ENCODE assay signal across 26 cellular contexts in genomic region chr1:7383671-7384070, GRCh38.
"Had no signal": no experiment of that assay in that cellular context is flagged by ENCODE, and none has a peak within 500 bp of the region (broad histone marks: within the 10 kb centered on the region; RNA-seq: fewer than 3 reads in every experiment).

No MANE protein-coding gene starts in this region.

- H3K36me3 ChIP-seq: pancreas, transverse colon, uterus had no signal

- H3K27me3 ChIP-seq: pancreas, transverse colon, uterus had no signal

- H3K4me1 Mint-ChIP-seq: activated naive CD4-positive, alpha-beta T cell treated with anti-CD3 and anti-CD28 coated beads, Interleukin-2, amount 10 ng/mL, durations not matched to agents 7 days and 5 days; naive B cell had no signal

- H3K27ac ChIP-seq: epithelial cell of prostate, pancreas, psoas muscle, transverse colon, uterus, VCaP had no signal

- H3K36me3 Mint-ChIP-seq: activated naive CD4-positive, alpha-beta T cell treated with anti-CD3 and anti-CD28 coated beads, Interleukin-2, amount 10 ng/mL, durations not matched to agents 7 days and 5 days; naive B cell had no signal

- H3K4me1 ChIP-seq: pancreas, psoas muscle had no signal

- H3K27ac Mint-ChIP-seq: activated naive CD4-positive, alpha-beta T cell treated with anti-CD3 and anti-CD28 coated beads, Interleukin-2, amount 10 ng/mL, durations not matched to agents 7 days and 5 days; activated T-cell treated with anti-CD3 and anti-CD28 coated beads, Interleukin-2, amount 50 U/mL, for 24 hours; dendritic cell treated with granulocyte-macrophage colony-stimulating factor and Interleukin-4, amounts not matched to agents 40 ng/mL and 50 ng/mL, for 4 days; nephron progenitor cell; T-helper 2 cell treated with Interferon-gamma antibody and Interleukin-4, amounts not matched to agents 5 μg/mL and 100 μg/mL, for 36 hours had no signal

- H3K9me3 ChIP-seq: pancreas, psoas muscle, transverse colon, uterus had no signal

- H3K27me3 Mint-ChIP-seq: naive B cell had no signal

- H3K4me3 Mint-ChIP-seq: activated naive CD4-positive, alpha-beta T cell treated with anti-CD3 and anti-CD28 coated beads, Interleukin-2, amount 10 ng/mL, durations not matched to agents 7 days and 5 days; activated T-cell treated with anti-CD3 and anti-CD28 coated beads, Interleukin-2, amount 50 U/mL, for 24 hours; dendritic cell treated with granulocyte-macrophage colony-stimulating factor and Interleukin-4, amounts not matched to agents 40 ng/mL and 50 ng/mL, for 4 days; naive B cell; nephron progenitor cell; T-helper 2 cell treated with Interferon-gamma antibody and Interleukin-4, amounts not matched to agents 5 μg/mL and 100 μg/mL, for 36 hours had no signal

- H3K4me3 ChIP-seq: pancreas, psoas muscle, transverse colon, uterus had no signal

- FAIRE-seq: endometrium, frontal cortex, islet of Langerhans, pancreas had no signal

- ATAC-seq: pancreas, psoas muscle had no signal

- DNase-seq: activated CD4-positive, alpha-beta T cell treated with anti-CD3 and anti-CD28 coated beads for 4 hours; activated CD4-positive, alpha-beta T cell treated with anti-CD3 and anti-CD28 coated beads, Interleukin-2, amount 50 U/mL, for 4 hours; activated gamma-delta T cell; activated naive CD4-positive, alpha-beta T cell treated with anti-CD3 and anti-CD28 coated beads, Interleukin-2, amount 10 ng/mL, durations not matched to agents 7 days and 5 days; activated T-cell treated with anti-CD3 and anti-CD28 coated beads, Interleukin-2, amount 50 U/mL, for 24 hours; amniotic stem cell; central memory CD4-positive, alpha-beta T cell; effector CD4-positive, alpha-beta T cell; glutamatergic neuron; mammary epithelial cell; naive B cell; nephron progenitor cell; pancreas; psoas muscle; stimulated activated CD4-positive, alpha-beta T cell treated with anti-CD3 and anti-CD28 coated beads, Interleukin-2, amount 100 ng/mL, for 48 hours; stimulated activated naive CD4-positive, alpha-beta T cell treated with Interleukin-2 at 50 U/mL for 16 hours; T-helper 1 cell had no signal

- H3K9me3 Mint-ChIP-seq: activated naive CD4-positive, alpha-beta T cell treated with anti-CD3 and anti-CD28 coated beads, Interleukin-2, amount 10 ng/mL, durations not matched to agents 7 days and 5 days; activated T-cell treated with anti-CD3 and anti-CD28 coated beads, Interleukin-2, amount 50 U/mL, for 24 hours; dendritic cell treated with granulocyte-macrophage colony-stimulating factor and Interleukin-4, amounts not matched to agents 40 ng/mL and 50 ng/mL, for 4 days; T-helper 2 cell treated with Interferon-gamma antibody and Interleukin-4, amounts not matched to agents 5 μg/mL and 100 μg/mL, for 36 hours had no signal
